8 cellular contexts compared by ENCODE assay signal in genomic region chr12:57454566-57455373, GRCh38. TPM values are rescaled to one million over a fixed set of nuclear protein-coding genes. Genes with fewer than 3 reads are reported as not detected.
DNase-seq lines count a peak whose midpoint lies in the region; ATAC-seq and TF ChIP-seq lines count a peak whose summit lies in the region.

Gene INHBE, plus strand, starts transcription at chr12:57455307. Its CDS starts 230 bp downstream, at chr12:57455537.

- no peak for ATAC-seq in HG03045 (IDR thresholded peaks at IDR 0.05; ENCODE audit: unreplicated experiment)
- no peak for ATAC-seq in GM18498 (IDR thresholded peaks at IDR 0.05; ENCODE audit: unreplicated experiment)

- peak within 1 kb of the TSS; percentile 74 for H3K4me3 ChIP-seq in WERI-Rb-1 (ENCODE audit: low read depth, low read length)

- TF ChIP-seq CTCF in WERI-Rb-1 (IDR thresholded peaks at IDR 0.05; ENCODE audit: low read depth, low read length) = no peak

- peaks cover 11 to 13% (median 13%) of the 10 kb centered on the region in 3 donors for H3K4me1 Mint-ChIP-seq in IgD-negative memory B cell

- no peaks in the 10 kb centered on the region for H3K27me3 ChIP-seq in WERI-Rb-1 (ENCODE audit: insufficient read depth, low read depth, severe bottlenecking)

- H3K27ac ChIP-seq in WERI-Rb-1 = peak within 1 kb of the TSS; percentile 100

- peaks cover 27% of the 10 kb centered on the region for H3K36me3 ChIP-seq in WERI-Rb-1

- H3K4me3 Mint-ChIP-seq in IgD-negative memory B cell = peak within 1 kb of the TSS; percentile 25 to 96 (median 70)

- H3K9me3 Mint-ChIP-seq in IgD-negative memory B cell = no peaks in the 10 kb centered on the region

- peak within 1 kb of the TSS; percentile 43 to 73 (median 52) for H3K27ac Mint-ChIP-seq in IgD-negative memory B cell

- no peaks in the 10 kb centered on the region for H3K9me3 ChIP-seq in WERI-Rb-1 (ENCODE audit: severe bottlenecking)

- peak; percentile 83 for DNase-seq in DMS 273 treated with DMSO at 0.1 percent for 48 hours (lab: John Stamatoyannopoulos, UW)
- DNase-seq in WERI-Rb-1 = peak; percentile 98
- DNase-seq in kidney tubule cell (ENCODE audit: low spot score) = peak; percentile 47
- no peak for DNase-seq in stimulated activated naive CD4-positive, alpha-beta T cell (lab: John Stamatoyannopoulos, UW)
- DNase-seq in middle frontal gyrus (ENCODE audit: extremely low spot score, low spot score) = no peak

- H3K27me3 Mint-ChIP-seq in IgD-negative memory B cell = peaks cover 6% of the 10 kb centered on the region

- H3K36me3 Mint-ChIP-seq in IgD-negative memory B cell = peaks cover 1% of the 10 kb centered on the region

RNA-seq across cellular contexts. Expression of gene INHBE, which starts in this region (rescaled TPM):
- not detected for polyA plus RNA-seq in IgD-negative memory B cell

Comparison
In these comparisons a context has a peak if more than half of its experiments do, and no peak if none do; other contexts are left out.
1. DNase-seq: peak in DMS 273 treated with DMSO at 0.1 percent for 48 hours (single experiment), WERI-Rb-1 (single experiment) and kidney tubule cell (single experiment); none in stimulated activated naive CD4-positive, alpha-beta T cell (0 of 6) and middle frontal gyrus (single experiment).